In the genomic region with DNA sequence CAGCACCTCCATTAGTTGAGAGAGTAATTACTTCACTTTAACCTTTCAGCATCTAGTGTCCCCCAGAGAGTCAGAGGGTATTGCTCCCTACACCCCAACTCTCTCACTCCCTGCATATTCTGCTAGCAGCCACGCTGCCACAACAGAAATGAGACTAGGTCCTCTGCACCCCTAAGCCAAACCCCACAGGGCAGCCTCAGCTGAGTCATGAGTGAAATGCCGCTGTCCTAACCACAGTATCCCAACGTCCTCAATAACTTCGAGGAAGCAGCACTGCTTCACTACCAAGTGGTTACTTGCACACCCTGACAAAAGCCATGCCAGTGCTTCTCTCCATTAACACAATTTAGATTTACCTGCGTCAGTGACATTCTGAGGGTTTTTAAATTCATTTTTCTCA, we compare ENCODE assay signal across 18 cellular contexts. TPM values are rescaled to one million over a fixed set of nuclear protein-coding genes. Genes with fewer than 3 reads are reported as not detected.
A peak's percentile ranks its signal among the peaks of the same experiment; 100 is the strongest.
DNase-seq lines count a peak whose midpoint lies in the region; FAIRE-seq and TF ChIP-seq lines count a peak whose summit lies in the region.
"Had no signal": no experiment of that assay in that cellular context is flagged by ENCODE, and none has a peak within 500 bp of the region (broad histone marks: within the 10 kb centered on the region; RNA-seq: fewer than 3 reads in every experiment).

No MANE protein-coding gene starts in this region.

- no peaks in the 10 kb centered on the region for H3F3A ChIP-seq in neural progenitor cell (ENCODE audit: low read depth)

- peak; percentile 65 for DNase-seq in ELR (ENCODE audit: low read depth)
- DNase-seq in MV-4-11 (lab: John Stamatoyannopoulos, UW) = peak; percentile 91
- peak; percentile 3 for DNase-seq in astrocyte of the spinal cord (ENCODE audit: low read depth, low spot score)
- no peak for DNase-seq in neural progenitor cell (ENCODE audit: low spot score)
- DNase-seq in urothelium cell line (ENCODE audit: low spot score) = no peak
- DNase-seq in Calu3 = no peak
- no peak for DNase-seq in NCI-H2081 treated with DMSO at 0.1 percent for 48 hours (lab: John Stamatoyannopoulos, UW)
- DNase-seq: activated CD4-positive, alpha-beta T cell treated with anti-CD3 and anti-CD28 coated beads for 36 hours; activated naive CD4-positive, alpha-beta T cell treated with anti-CD3 and anti-CD28 coated beads, Interleukin-2, amount 10 ng/mL, durations not matched to agents 7 days and 5 days; DMS153; NCI-H2029; NCI-H510A; stimulated activated naive CD4-positive, alpha-beta T cell treated with Interleukin-2 at 50 U/mL for 16 hours; T-helper 17 cell had no signal

- CTCF ChIA-PET in Calu3 (lab: Charles Lee) = interaction anchor here (2.1 kb wide), 1 partner anchor 9 kb away, joined by 4 read pairs; no protein-coding TSS in a partner anchor

- H3K36me3 Mint-ChIP-seq in neural progenitor cell (no peaks in the 10 kb centered on the region), Calu3 (ENCODE audit: insufficient read depth, unreplicated experiment) (no peaks in the 10 kb centered on the region)
- H3K36me3 Mint-ChIP-seq: activated naive CD4-positive, alpha-beta T cell treated with anti-CD3 and anti-CD28 coated beads, Interleukin-2, amount 10 ng/mL, durations not matched to agents 7 days and 5 days had no signal

- H3K27ac Mint-ChIP-seq in neural progenitor cell (peak overlapping the region; percentile 18), Calu3 (ENCODE audit: unreplicated experiment) (no peak overlapping the region)
- H3K27ac Mint-ChIP-seq: activated CD4-positive, alpha-beta T cell treated with anti-CD3 and anti-CD28 coated beads for 36 hours; activated naive CD4-positive, alpha-beta T cell treated with anti-CD3 and anti-CD28 coated beads, Interleukin-2, amount 10 ng/mL, durations not matched to agents 7 days and 5 days; B cell; T-helper 17 cell had no signal

- no peak overlapping the region for H3K27ac ChIP-seq in neural progenitor cell
- H3K27ac ChIP-seq: hepatocyte had no signal

- H3K4me2 ChIP-seq in neural progenitor cell = peak overlapping the region; percentile 10
- H3K4me2 ChIP-seq: hepatocyte had no signal

- intact Hi-C loops in Calu3 (cut with micrococcal nuclease; ENCODE audit: unreplicated experiment) = no loop called here

- H3K9ac ChIP-seq in neural progenitor cell = no peak overlapping the region

- no TSS peak for BruUV-seq in Calu3 (replicated peaks; lab: Mats Ljungman, UMichigan)

- in situ Hi-C loops in astrocyte of the spinal cord (cut with HindIII; ENCODE audit: low sequenced_read_pairs) = no loop called here

- H3K4me3 ChIP-seq in astrocyte of the spinal cord (ENCODE audit: low read depth, low read length) (no peak overlapping the region), neural progenitor cell (no peak overlapping the region)
- H3K4me3 ChIP-seq: hepatocyte had no signal

- H3K4me3 Mint-ChIP-seq in neural progenitor cell (no peak overlapping the region), Calu3 (ENCODE audit: low read depth, unreplicated experiment) (no peak overlapping the region)
- H3K4me3 Mint-ChIP-seq: activated CD4-positive, alpha-beta T cell treated with anti-CD3 and anti-CD28 coated beads for 36 hours; activated naive CD4-positive, alpha-beta T cell treated with anti-CD3 and anti-CD28 coated beads, Interleukin-2, amount 10 ng/mL, durations not matched to agents 7 days and 5 days; B cell; T-helper 17 cell had no signal

- peaks cover 23% of the 10 kb centered on the region for H3K4me1 Mint-ChIP-seq in neural progenitor cell
- H3K4me1 Mint-ChIP-seq in Calu3 (ENCODE audit: low read depth, unreplicated experiment) = peaks cover 69% of the 10 kb centered on the region
- H3K4me1 Mint-ChIP-seq: activated CD4-positive, alpha-beta T cell treated with anti-CD3 and anti-CD28 coated beads for 36 hours; activated naive CD4-positive, alpha-beta T cell treated with anti-CD3 and anti-CD28 coated beads, Interleukin-2, amount 10 ng/mL, durations not matched to agents 7 days and 5 days had no signal

- H3K27me3 ChIP-seq in neural progenitor cell = no peaks in the 10 kb centered on the region
- H3K27me3 ChIP-seq: hepatocyte had no signal

- H3K27me3 Mint-ChIP-seq in neural progenitor cell (ENCODE audit: insufficient read depth, low read depth) (no peaks in the 10 kb centered on the region), Calu3 (ENCODE audit: unreplicated experiment) (no peaks in the 10 kb centered on the region)
- H3K27me3 Mint-ChIP-seq: activated CD4-positive, alpha-beta T cell treated with anti-CD3 and anti-CD28 coated beads for 36 hours; B cell had no signal

- H3K4me1 ChIP-seq in neural progenitor cell = peaks cover 12% of the 10 kb centered on the region

- H3K9me3 ChIP-seq in neural progenitor cell (ENCODE audit: low read depth) = no peaks in the 10 kb centered on the region

- no peaks in the 10 kb centered on the region for H4K20me1 ChIP-seq in neural progenitor cell (ENCODE audit: low read depth)

- no peaks in the 10 kb centered on the region for H3K36me3 ChIP-seq in neural progenitor cell

- H3K9me3 Mint-ChIP-seq in neural progenitor cell = no peaks in the 10 kb centered on the region
- no peaks in the 10 kb centered on the region for H3K9me3 Mint-ChIP-seq in Calu3 (ENCODE audit: low read depth, unreplicated experiment)
- H3K9me3 Mint-ChIP-seq: activated naive CD4-positive, alpha-beta T cell treated with anti-CD3 and anti-CD28 coated beads, Interleukin-2, amount 10 ng/mL, durations not matched to agents 7 days and 5 days had no signal

- no peaks in the 10 kb centered on the region for H3K79me2 ChIP-seq in neural progenitor cell (ENCODE audit: low read depth)
- H3K79me2 ChIP-seq: hepatocyte had no signal

- TF ChIP-seq CTCF in astrocyte of the spinal cord (IDR thresholded peaks at IDR 0.05; ENCODE audit: low read depth, low read length) (no peak), neural progenitor cell (IDR thresholded peaks at IDR 0.05) (no peak), Calu3 (IDR thresholded peaks at IDR 0.05; ENCODE audit: unreplicated experiment) (no peak)

- no peak for FAIRE-seq in urothelium cell line (lab: Jason Lieb, UNC)
- FAIRE-seq: bronchial epithelial cell, RCC 7860 had no signal

- H2AFZ ChIP-seq in neural progenitor cell (replicated peaks) = no peak overlapping the region
- H2AFZ ChIP-seq: hepatocyte had no signal

RNA-seq across cellular contexts. Expression of gene LYZ, which starts 6.9 kb away (rescaled TPM):
- total RNA-seq in neural progenitor cell (ENCODE audit: low replicate concordance) = 0.68 TPM in 1 of 2 replicates, not detected in the other
- total RNA-seq in Calu3 (2022) = 353 and 392 TPM in 2 replicates
- total RNA-seq: activated CD4-positive, alpha-beta T cell treated with anti-CD3 and anti-CD28 coated beads for 36 hours had no signal

RNA-seq across cellular contexts. Expression of gene YEATS4, which starts 18.2 kb away (rescaled TPM):
- total RNA-seq in neural progenitor cell (ENCODE audit: low replicate concordance) = 93.5 and 159 TPM in 2 replicates
- 34.9 and 38.9 TPM in 2 replicates for total RNA-seq in Calu3 (2022)

Comparison
In these comparisons a context has a peak if more than half of its experiments do, and no peak if none do; other contexts are left out.
1. DNase-seq: peak in ELR (single experiment), MV-4-11 (single experiment) and astrocyte of the spinal cord (single experiment); none in neural progenitor cell (single experiment), urothelium cell line (single experiment), Calu3 (single experiment) and NCI-H2081 treated with DMSO at 0.1 percent for 48 hours (single experiment).
2. RNA of gene LYZ, which starts 6.9 kb away (total RNA-seq): 353 to 392 TPM in Calu3; 0.68 TPM in neural progenitor cell; every median in the first group is over 100 times any median in the second.